8 cellular contexts compared by ENCODE assay signal in genomic region chr22:28800308-28801041, GRCh38. TPM values are rescaled to one million over a fixed set of nuclear protein-coding genes. Genes with fewer than 3 reads are reported as not detected.
DNase-seq lines count a peak whose midpoint lies in the region; FAIRE-seq and TF ChIP-seq lines count a peak whose summit lies in the region.

Gene XBP1, minus strand, starts transcription at chr22:28800569.

- peak; percentile 81 for DNase-seq in H54 (ENCODE audit: insufficient read length, low spot score)
- peak; percentile 95 for DNase-seq in SK-MEL-5 (ENCODE audit: low read depth, low spot score)
- peak; percentile 92 for DNase-seq in activated naive CD4-positive, alpha-beta T cell treated with Interleukin-2 at 50 U/mL for 16 hours
- DNase-seq in foreskin melanocyte, result peak; percentile 87
- peak; percentile 90 for DNase-seq in stromal cell of bone marrow (ENCODE audit: low read depth)

- no peaks in the 10 kb centered on the region for H3K4me1 ChIP-seq in ES-I3 (ENCODE audit: insufficient read depth, low read length)
- H3K4me1 ChIP-seq in Loucy (ENCODE audit: insufficient read depth, low read length, poor library complexity, severe bottlenecking), result peaks cover 44% of the 10 kb centered on the region
- H3K4me1 ChIP-seq in neuron (ENCODE audit: insufficient read depth, low read length), result peaks cover 13% of the 10 kb centered on the region

- peaks cover 42% of the 10 kb centered on the region for H4K20me1 ChIP-seq in Loucy (ENCODE audit: insufficient read depth, low read length, poor library complexity, severe bottlenecking)

- in situ Hi-C loops in SK-MEL-5 (cut with HindIII; ENCODE audit: low pct_unique_long_range_greater_than_20kb, low sequenced_read_pairs), result no loop called here

- peaks cover 15% of the 10 kb centered on the region for H3K27me3 ChIP-seq in Loucy (ENCODE audit: insufficient read depth, low read length, poor library complexity, severe bottlenecking)
- H3K27me3 ChIP-seq in neuron (ENCODE audit: insufficient read depth, low read length), result no peaks in the 10 kb centered on the region

- H3K36me3 ChIP-seq in ES-I3 (ENCODE audit: insufficient read depth, low read length), result peaks cover 28% of the 10 kb centered on the region
- H3K36me3 ChIP-seq in Loucy (ENCODE audit: insufficient read depth, low read length), result peaks cover 32% of the 10 kb centered on the region
- H3K36me3 ChIP-seq in neuron (ENCODE audit: insufficient read depth, low read length), result peaks cover 29% of the 10 kb centered on the region

- 0 out of 2 replicates have a peak within 1 kb of the TSS, but pooled peaks have one; percentile 3 for H2AFZ ChIP-seq in Loucy (ENCODE audit: low read length)
- H2AFZ ChIP-seq in neuron (ENCODE audit: low read depth, low read length), result peak within 1 kb of the TSS; percentile 68

- peaks cover 10% of the 10 kb centered on the region; the same call in 1 of the 2 replicates for H3F3A ChIP-seq in Loucy (ENCODE audit: low read depth)

- FAIRE-seq in H54 (lab: Jason Lieb, UNC), result peak; percentile 45

- peak; percentile 90 for TF ChIP-seq POLR2A in H54 (IDR thresholded peaks at IDR 0.05; ENCODE audit: low read depth, low read length)

- no peaks in the 10 kb centered on the region for H3K9me2 ChIP-seq in Loucy (replicated peaks; ENCODE audit: low read depth, low read length)

- H3K4me3 ChIP-seq in Loucy (ENCODE audit: low read length, poor library complexity, severe bottlenecking), result peak within 1 kb of the TSS; percentile 99
- H3K4me3 ChIP-seq in neuron (ENCODE audit: low read length), result peak within 1 kb of the TSS; percentile 61

- no peak for TF ChIP-seq CTCF in Loucy (conservative IDR thresholded peaks at IDR 0.05; ENCODE audit: low read length)

- peaks cover 91% of the 10 kb centered on the region for H3K79me2 ChIP-seq in Loucy (ENCODE audit: insufficient read depth, low read length)

- H3K9me3 ChIP-seq in ES-I3 (ENCODE audit: control insufficient read depth, insufficient read depth, low read length) (no peaks in the 10 kb centered on the region), Loucy (ENCODE audit: insufficient read depth, low read depth, low read length) (no peaks in the 10 kb centered on the region), neuron (ENCODE audit: low read length) (no peaks in the 10 kb centered on the region)

- peak within 1 kb of the TSS; percentile 100 for H3K4me2 ChIP-seq in Loucy (ENCODE audit: low read depth, low read length, poor library complexity, severe bottlenecking)

- peak within 1 kb of the TSS; percentile 100 for H3K9ac ChIP-seq in ES-I3 (ENCODE audit: low read depth, low read length)
- H3K9ac ChIP-seq in Loucy (ENCODE audit: low read depth, low read length, poor library complexity, severe bottlenecking), result peak within 1 kb of the TSS; percentile 99

RNA-seq across cellular contexts. Expression of gene XBP1, which starts in this region (rescaled TPM):
- 253 and 286 TPM in 2 replicates for total RNA-seq in SK-MEL-5 (2014; rRNA removed; shearing (Covaris generic))
- 227 and 238 TPM in 2 replicates for polyA plus RNA-seq in SK-MEL-5 (2015; cell fraction: cytosol; rRNA removed)
- polyA plus RNA-seq in SK-MEL-5 (2015; cell fraction: nucleus; rRNA removed), result 162 and 182 TPM in 2 replicates

Comparison
In these comparisons a context has a peak if more than half of its experiments do, and no peak if none do; other contexts are left out.
1. Peak in every context shown above with its lines: DNase-seq and H3K4me3 ChIP-seq.